Comparison of ENCODE assay signal across 8 cellular contexts in the genomic region with DNA sequence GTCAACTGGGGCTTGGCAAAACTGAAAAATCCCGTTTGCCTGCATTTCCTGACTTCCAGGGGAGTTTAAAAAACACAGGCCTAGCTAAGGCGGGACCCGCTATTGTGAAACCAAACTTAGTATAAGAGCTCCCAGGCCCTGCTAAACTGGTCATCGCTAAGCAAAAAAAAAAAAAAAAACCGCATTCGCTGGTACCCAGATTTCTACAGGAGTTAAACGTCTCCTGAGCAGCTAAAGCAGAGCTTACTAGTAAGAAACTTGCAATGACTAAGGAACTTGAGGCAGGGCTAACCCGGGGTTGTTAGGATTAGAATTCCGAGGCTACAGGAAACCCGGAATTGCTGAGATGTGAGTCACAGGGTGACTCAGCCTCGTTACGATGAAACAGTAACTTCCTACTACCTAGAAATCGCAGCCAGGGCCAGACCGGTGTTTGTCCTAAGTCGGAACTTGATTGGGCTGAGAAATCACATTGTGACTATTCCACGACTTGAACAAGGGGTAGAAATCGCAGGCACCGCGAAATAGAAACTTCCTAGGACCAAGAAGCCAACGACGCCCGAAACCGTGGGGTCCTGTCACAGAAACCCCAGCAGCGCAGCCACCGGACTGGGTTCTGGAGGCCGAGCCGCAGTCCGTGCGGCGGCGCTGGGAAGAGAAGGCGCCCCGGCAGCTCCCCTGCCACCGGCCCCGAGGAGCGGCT.
DNase-seq lines count a peak whose midpoint lies in the region; ATAC-seq lines count a peak whose summit lies in the region.

No MANE protein-coding gene starts in this region.

- no peaks in the 10 kb centered on the region for H3K9me3 ChIP-seq in adipocyte (ENCODE audit: control insufficient read depth, low read length)
- H3K9me3 ChIP-seq in right cardiac atrium (ENCODE audit: control insufficient read depth, low read length): peaks cover 2% of the 10 kb centered on the region

- no peaks in the 10 kb centered on the region for H3K36me3 ChIP-seq in adipocyte (ENCODE audit: control insufficient read depth, insufficient read depth, low read length, severe bottlenecking)

- no peaks in the 10 kb centered on the region for H3K27me3 ChIP-seq in adipocyte (replicated peaks; ENCODE audit: control insufficient read depth, insufficient read depth, low read length)
- H3K27me3 ChIP-seq in right cardiac atrium (ENCODE audit: control insufficient read depth, insufficient read depth): no peaks in the 10 kb centered on the region

- DNase-seq in DMS53 (lab: John Stamatoyannopoulos, UW) (peak; percentile 78), HuH-7 (ENCODE audit: low spot score) (peak; percentile 79), SW 1271 (lab: John Stamatoyannopoulos, UW) (peak; percentile 43 to 77), adipocyte (ENCODE audit: low read depth) (peak; percentile 97), right cardiac atrium (peak; percentile 55 to 77 (median 70)), NCI-H2171 (lab: John Stamatoyannopoulos, UW) (no peak)
- peak; percentile 55 for DNase-seq in stimulated activated CD4-positive, alpha-beta T cell treated with anti-CD3 and anti-CD28 coated beads, Interleukin-12 subunit alpha, Interleukin-12 subunit beta, amount 100 ng/mL, for 4 hours

- peak overlapping the region; percentile 88 for H3K9ac ChIP-seq in adipocyte (ENCODE audit: low read length)

- H3K27ac ChIP-seq in right cardiac atrium (ENCODE audit: low read length): peak overlapping the region; percentile 94

- ATAC-seq in GM21526 (IDR thresholded peaks at IDR 0.05; ENCODE audit: low FRiP score, unreplicated experiment) (peak; percentile 44), right cardiac atrium (peak; percentile 88 to 94)

- WGBS in right cardiac atrium: 2% methylated on average over 36 of the region's 36 CpGs

- H3K4me1 ChIP-seq in adipocyte (ENCODE audit: control insufficient read depth, insufficient read depth, low read length): peaks cover 23% of the 10 kb centered on the region
- H3K4me1 ChIP-seq in right cardiac atrium (ENCODE audit: control insufficient read depth, insufficient read depth, low read length): no peaks in the 10 kb centered on the region

- intact Hi-C loops in right cardiac atrium (cut with DNase I): no loop called here

- peak overlapping the region; percentile 88 for H3K4me3 ChIP-seq in adipocyte (ENCODE audit: low read length)
- peak overlapping the region; percentile 55 for H3K4me3 ChIP-seq in right cardiac atrium (ENCODE audit: low read length)
